8 cellular contexts compared by ENCODE assay signal in the genomic region with DNA sequence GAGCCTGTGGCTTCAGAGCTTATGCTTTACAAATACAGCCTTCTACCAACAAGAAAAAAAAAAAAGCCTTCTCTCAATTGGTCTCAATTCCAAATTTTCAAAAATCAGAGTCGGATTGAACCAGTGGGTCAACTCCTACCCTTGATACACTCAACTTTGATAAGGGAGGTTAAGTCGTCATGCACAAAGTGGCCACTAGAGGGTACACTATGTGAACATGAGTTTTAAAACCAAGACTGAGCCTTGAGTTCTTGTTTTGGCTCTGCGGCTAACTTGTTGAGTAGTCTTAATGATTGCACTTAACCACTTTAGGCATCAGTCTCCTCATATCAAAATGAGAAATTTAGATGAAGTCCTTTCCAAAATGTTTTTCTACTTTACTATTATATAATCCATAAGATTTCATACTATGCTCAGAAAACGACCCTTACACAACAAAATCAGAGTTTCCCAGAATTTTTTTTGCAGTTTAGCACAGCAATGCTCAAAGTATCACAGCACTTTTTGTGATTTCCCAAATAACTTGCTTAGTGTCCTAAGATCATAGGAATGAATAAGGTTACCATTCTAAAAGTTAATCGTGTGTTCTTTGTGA.
A peak's percentile ranks its signal among the peaks of the same experiment; 100 is the strongest.
DNase-seq lines count a peak whose midpoint lies in the region; ATAC-seq, FAIRE-seq and TF ChIP-seq lines count a peak whose summit lies in the region.

No MANE protein-coding gene starts in this region.

- H3K36me3 ChIP-seq in Loucy (ENCODE audit: insufficient read depth, low read length), result no peaks in the 10 kb centered on the region

- CTCF ChIA-PET in GM10248 (lab: Yijun Ruan, JAX), result interaction anchor here (0.7 to 3.8 kb wide), 14 partner anchors 9 to 475 kb away, joined by 3 to 19 read pairs (median 4); no protein-coding TSS in a partner anchor

- no peaks in the 10 kb centered on the region for H3F3A ChIP-seq in Loucy (ENCODE audit: low read depth)

- peak; percentile 75 for ATAC-seq in GM21619 (IDR thresholded peaks at IDR 0.05; ENCODE audit: unreplicated experiment)
- ATAC-seq in stimulated activated naive CD8-positive, alpha-beta T cell treated with anti-CD3 and anti-CD28 coated beads, Interleukin-15, Interleukin-2, amounts not matched to agents 100 U/mL and 50 U/mL, for 24 hours, result peak; percentile 55

- H3K27me3 ChIP-seq in Loucy (ENCODE audit: insufficient read depth, low read length, poor library complexity, severe bottlenecking), result no peaks in the 10 kb centered on the region

- H3K4me3 ChIP-seq in Loucy (ENCODE audit: low read length, poor library complexity, severe bottlenecking), result no peak overlapping the region

- H3K79me2 ChIP-seq in Loucy (ENCODE audit: insufficient read depth, low read length), result no peaks in the 10 kb centered on the region

- no peak overlapping the region for H2AFZ ChIP-seq in Loucy (ENCODE audit: low read length)

- TF ChIP-seq CTCF in GM10248 (IDR thresholded peaks at IDR 0.05; ENCODE audit: control extremely low read depth, extremely low read depth, low read depth, missing control alignments) (peak; percentile 76), Loucy (conservative IDR thresholded peaks at IDR 0.05; ENCODE audit: low read length) (peak; percentile 65)

- no peak overlapping the region for H3K4me2 ChIP-seq in Loucy (ENCODE audit: low read depth, low read length, poor library complexity, severe bottlenecking)

- POLR2A ChIA-PET in GM10248 (lab: Yijun Ruan, JAX), result no interaction called here

- FAIRE-seq in H54 (lab: Jason Lieb, UNC), result no peak

- H3K9me2 ChIP-seq in Loucy (replicated peaks; ENCODE audit: low read depth, low read length), result no peaks in the 10 kb centered on the region

- peaks cover 16% of the 10 kb centered on the region for H3K4me1 ChIP-seq in Loucy (ENCODE audit: insufficient read depth, low read length, poor library complexity, severe bottlenecking)

- TF ChIP-seq POLR2A in H54 (IDR thresholded peaks at IDR 0.05; ENCODE audit: low read depth, low read length), result no peak

- H4K20me1 ChIP-seq in Loucy (ENCODE audit: insufficient read depth, low read length, poor library complexity, severe bottlenecking), result no peaks in the 10 kb centered on the region

- no peaks in the 10 kb centered on the region for H3K9me3 ChIP-seq in Loucy (ENCODE audit: insufficient read depth, low read depth, low read length)

- DNase-seq in GM10248 (ENCODE audit: extremely low spot score) (peak; percentile 17), dermis microvascular lymphatic vessel endothelial cell (ENCODE audit: low read depth in 2 of 2) (peak; percentile 30 to 61), mucosa of gallbladder (ENCODE audit: low spot score) (peak; percentile 61), H54 (ENCODE audit: insufficient read length, low spot score) (no peak)
- DNase-seq in activated CD4-positive, CD25-positive, alpha-beta regulatory T cell (lab: John Stamatoyannopoulos, UW), result peak; percentile 1 to 61 (median 18)
- peak; percentile 80 for DNase-seq in stimulated activated naive CD8-positive, alpha-beta T cell treated with anti-CD3 and anti-CD28 coated beads, Interleukin-15, Interleukin-2, amounts not matched to agents 100 U/mL and 50 U/mL, for 24 hours

- no peak overlapping the region for H3K9ac ChIP-seq in Loucy (ENCODE audit: low read depth, low read length, poor library complexity, severe bottlenecking)
